8 cellular contexts compared by ENCODE assay signal in the genomic region with DNA sequence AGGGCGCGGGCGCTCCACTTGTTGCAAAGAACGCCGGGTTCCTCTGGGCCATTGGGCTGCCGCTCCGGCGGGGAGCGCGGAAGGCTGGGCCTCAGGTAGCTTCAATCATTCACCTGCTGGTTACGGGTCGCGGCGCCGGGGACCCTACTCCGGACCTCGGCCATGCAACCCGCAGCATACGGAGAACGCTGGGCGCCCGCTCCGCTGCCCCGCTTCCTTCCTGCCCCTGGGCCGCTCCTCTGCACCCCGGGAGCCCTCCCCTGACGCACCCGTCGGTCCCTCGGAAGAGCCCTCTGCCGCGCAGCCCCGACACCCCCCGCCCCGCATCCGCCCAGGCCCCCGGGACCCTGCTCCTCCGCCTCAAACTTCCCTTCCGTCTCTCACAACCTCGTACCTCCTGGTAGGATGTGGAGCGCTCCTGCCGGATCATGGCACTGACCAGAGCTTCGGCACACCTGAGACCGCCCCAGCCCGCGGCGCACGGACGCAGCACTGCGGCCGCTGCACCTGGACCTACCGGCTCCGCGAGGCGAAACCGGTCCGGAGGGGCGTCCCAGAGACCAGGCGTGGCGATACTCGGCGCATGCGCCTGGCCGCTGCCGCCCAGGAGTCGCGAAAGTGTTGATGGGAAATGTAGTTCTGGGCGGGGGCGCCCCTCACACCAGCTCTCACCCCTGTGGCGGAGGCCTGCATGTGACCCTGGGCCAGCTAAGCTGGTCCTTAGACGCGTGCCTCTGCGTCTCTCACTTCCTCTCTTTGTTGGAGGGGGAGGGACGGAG. TPM values are rescaled to one million over a fixed set of nuclear protein-coding genes. Genes with fewer than 3 reads are reported as not detected.
DNase-seq lines count a peak whose midpoint lies in the region; ATAC-seq and TF ChIP-seq lines count a peak whose summit lies in the region.

A gene (minus strand): TSS at position 559 of the 779 bp plus-strand sequence. CDS start 129 bp downstream, at position 430.

- ATAC-seq in GM19035 (IDR thresholded peaks at IDR 0.05; ENCODE audit: unreplicated experiment) (peak; percentile 96), HG03342 (IDR thresholded peaks at IDR 0.05; ENCODE audit: unreplicated experiment) (peak; percentile 98)

- peak; percentile 7 for TF ChIP-seq CTCF in choroid plexus epithelial cell (conservative IDR thresholded peaks at IDR 0.05; ENCODE audit: low read depth, low read length)

- peak; percentile 94 for DNase-seq in Ammon's horn (ENCODE audit: low spot score)
- peak; percentile 89 for DNase-seq in NCI-H460 (ENCODE audit: extremely low read depth, low read depth)
- peak; percentile 75 to 77 for DNase-seq in activated CD4-positive, alpha-beta T cell treated with anti-CD3 and anti-CD28 coated beads for 24 hours (ENCODE audit: low read depth in 2 of 2)
- peak; percentile 83 for DNase-seq in choroid plexus epithelial cell (ENCODE audit: low read depth)
- peak; percentile 90 for DNase-seq in kidney tubule cell (ENCODE audit: low spot score)
- peak; percentile 69 to 84 (median 74) for DNase-seq in stimulated activated CD4-positive, alpha-beta T cell treated with anti-CD3 and anti-CD28 coated beads, Interleukin-1b, Interleukin-23, amount 100 ng/mL, for 24 hours (ENCODE audit: low read depth in 4 of 4, low spot score in 1 of 4)

- H3K4me3 ChIP-seq in choroid plexus epithelial cell (ENCODE audit: low read depth, low read length) = peak within 1 kb of the TSS; percentile 98

RNA-seq across cellular contexts. Expression of the gene that starts here (rescaled TPM):
- total RNA-seq in NCI-H460 (2014; rRNA removed; shearing (Covaris generic)) = 30.8 and 36.5 TPM in 2 replicates
- polyA plus RNA-seq in NCI-H460 (2014; cell fraction: nucleus; rRNA removed) = 38.2 and 39.7 TPM in 2 replicates

Comparison
In these comparisons a context has a peak if more than half of its experiments do, and no peak if none do; other contexts are left out.
1. Peak in every context shown above with its lines: DNase-seq, ATAC-seq and H3K4me3 ChIP-seq.